9 cellular contexts compared by ENCODE assay signal in genomic region chr3:128322030-128323022, GRCh38.
DNase-seq lines count a peak whose midpoint lies in the region; ATAC-seq, FAIRE-seq and TF ChIP-seq lines count a peak whose summit lies in the region.
"Had no signal": no experiment of that assay in that cellular context is flagged by ENCODE, and none has a peak within 500 bp of the region (broad histone marks: within the 10 kb centered on the region; RNA-seq: fewer than 3 reads in every experiment).

No MANE protein-coding gene starts in this region.

- DNase-seq in A549 (ENCODE audit: low read depth in 1 of 2, low spot score in 1 of 2), result peak; percentile 13 to 35
- DNase-seq in GM23248, result peak; percentile 47
- peak; percentile 26 to 53 (median 46) for DNase-seq in T-helper 1 cell
- DNase-seq in astrocyte of the spinal cord (ENCODE audit: low read depth, low spot score), result peak; percentile 36
- peak; percentile 80 for DNase-seq in iPS-NIHi7 (ENCODE audit: extremely low spot score)
- DNase-seq in stimulated activated CD4-positive, alpha-beta T cell treated with anti-CD3 and anti-CD28 coated beads, Interleukin-4, amount 100 ng/mL, for 48 hours (ENCODE audit: low read depth in 2 of 2), result peak; percentile 16 to 29
- no peak for DNase-seq in SKM-1 (lab: John Stamatoyannopoulos, UW; ENCODE audit: unreplicated experiment)

- in situ Hi-C loops in GM23248 (cut with MboI), result no loop called here
- in situ Hi-C loops in astrocyte of the spinal cord (cut with HindIII; ENCODE audit: low sequenced_read_pairs), result no loop called here

- CTCF ChIA-PET in A549 (lab: Yijun Ruan, JAX), result interaction anchor here (0.7 to 3.2 kb wide), 11 partner anchors 11 to 263 kb away, joined by 3 to 11 read pairs (median 4); no protein-coding TSS in a partner anchor

- H3K4me3 ChIP-seq in A549 (no peak overlapping the region), GM23248 (no peak overlapping the region), astrocyte of the spinal cord (ENCODE audit: low read depth, low read length) (no peak overlapping the region)

- TF ChIP-seq POLR2A in A549 (IDR thresholded peaks at IDR 0.05; ENCODE audit: low read length), result no peak

- no peak for FAIRE-seq in A549 (lab: Jason Lieb, UNC)
- FAIRE-seq: frontal cortex had no signal

- H3K4me1 ChIP-seq in A549, result no peaks in the 10 kb centered on the region
- H3K4me1 ChIP-seq in GM23248 (ENCODE audit: insufficient read depth), result no peaks in the 10 kb centered on the region

- peak; percentile 38 for TF ChIP-seq CTCF in A549 (IDR thresholded peaks at IDR 0.05)
- peak; percentile 68 for TF ChIP-seq CTCF in astrocyte of the spinal cord (IDR thresholded peaks at IDR 0.05; ENCODE audit: low read depth, low read length)

- no peak overlapping the region for H2AFZ ChIP-seq in GM23248

- no peaks in the 10 kb centered on the region for H3K36me3 ChIP-seq in GM23248 (ENCODE audit: low read depth)

- H3K9me2 ChIP-seq in GM23248 (ENCODE audit: insufficient read depth), result no peaks in the 10 kb centered on the region

- ATAC-seq in A549 (peak; percentile 62 to 87; a peak in 4 of 6 replicates), GM19455 (IDR thresholded peaks at IDR 0.05; ENCODE audit: unreplicated experiment) (no peak)

- no peak overlapping the region for H3K27ac ChIP-seq in A549
- no peak overlapping the region for H3K27ac ChIP-seq in GM23248

- no peak overlapping the region for H3K4me2 ChIP-seq in A549
- H3K4me2 ChIP-seq in GM23248 (ENCODE audit: unreplicated experiment), result no peak overlapping the region

- WGBS in A549 (ENCODE audit: missing lambda C conversion rate), result 85% methylated on average over 9 of the region's 14 CpGs
- 95 to 96% methylated on average over 14 of the region's 14 CpGs for WGBS in GM23248 (ENCODE audit: low coverage in 1 of 2, low lambda C conversion rate in 2 of 2, missing lambda C conversion rate in 2 of 2), 2 experiments

- H3K27me3 ChIP-seq in GM23248 (replicated peaks; ENCODE audit: insufficient read depth), result no peaks in the 10 kb centered on the region

- no peaks in the 10 kb centered on the region for H3K79me2 ChIP-seq in GM23248 (ENCODE audit: insufficient read depth)

- no peak for TF ChIP-seq EP300 in A549 (IDR thresholded peaks at IDR 0.05)

- POLR2A ChIA-PET in A549 (lab: Yijun Ruan, JAX), result no interaction called here

- peak; percentile 29 to 42; a peak in 4 of 5 replicates for TF ChIP-seq RAD21 in A549 (conservative IDR thresholded peaks at IDR 0.05 in 1 of 2, IDR thresholded peaks at IDR 0.05 in 1 of 2)

- H3K9ac ChIP-seq in GM23248, result no peak overlapping the region

- H3K9me3 ChIP-seq in A549 (no peaks in the 10 kb centered on the region), GM23248 (ENCODE audit: low read depth) (no peaks in the 10 kb centered on the region)

- no peaks in the 10 kb centered on the region for H4K20me1 ChIP-seq in GM23248 (ENCODE audit: insufficient read depth)

- no peaks in the 10 kb centered on the region for H3F3A ChIP-seq in GM23248 (ENCODE audit: insufficient read depth)

TF ChIP-seq in A549, 52 proteins besides CTCF, POLR2A, EP300 and RAD21:
- no peak for TF ChIP-seq NPAS2 (CRISPR knock-in tag; IDR thresholded peaks at IDR 0.05; ENCODE audit: borderline replicate concordance)
- peak; percentile 41 for TF ChIP-seq SMC3 (IDR thresholded peaks at IDR 0.05)
